ENCODE assay signal across 13 cellular contexts in the genomic region with DNA sequence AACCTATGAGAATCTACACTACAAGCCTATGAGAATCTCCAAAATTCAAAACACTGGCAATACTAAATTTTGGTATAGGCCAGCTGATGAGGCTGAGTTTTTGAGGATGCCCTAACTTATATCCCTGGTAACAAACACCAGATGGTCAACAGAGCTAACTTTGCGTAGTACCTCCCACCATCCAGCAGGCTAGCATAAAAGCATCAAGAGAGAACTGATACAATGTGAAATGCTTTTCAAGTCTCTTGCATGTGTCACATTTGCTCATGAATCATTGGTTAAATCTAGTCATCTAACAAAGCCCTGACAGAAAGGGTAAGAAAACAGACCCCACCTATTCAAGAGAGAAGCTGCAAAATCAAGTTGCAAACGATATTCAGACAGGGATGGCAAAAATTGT.
A peak's percentile ranks its signal among the peaks of the same experiment; 100 is the strongest.
DNase-seq lines count a peak whose midpoint lies in the region; ATAC-seq, FAIRE-seq and TF ChIP-seq lines count a peak whose summit lies in the region.
"Had no signal": no experiment of that assay in that cellular context is flagged by ENCODE, and none has a peak within 500 bp of the region (broad histone marks: within the 10 kb centered on the region; RNA-seq: fewer than 3 reads in every experiment).

No MANE protein-coding gene starts in this region.

- H3K27me3 Mint-ChIP-seq in type B pancreatic cell (no peaks in the 10 kb centered on the region), Calu3 (ENCODE audit: unreplicated experiment) (no peaks in the 10 kb centered on the region)
- H3K27me3 Mint-ChIP-seq: activated CD8-positive, alpha-beta T cell treated with anti-CD3 and anti-CD28 coated beads for 36 hours; naive thymus-derived CD8-positive, alpha-beta T cell had no signal

- H3K9me3 Mint-ChIP-seq in type B pancreatic cell (no peaks in the 10 kb centered on the region), Calu3 (ENCODE audit: low read depth, unreplicated experiment) (peaks cover 3% of the 10 kb centered on the region)

- no peak overlapping the region for H3K4me3 ChIP-seq in SK-N-SH (ENCODE audit: low read depth in 2 of 2, low read length in 1 of 2)
- no peak overlapping the region for H3K4me3 ChIP-seq in epithelial cell of esophagus (ENCODE audit: low read length)
- H3K4me3 ChIP-seq in mucosa of descending colon: no peak overlapping the region
- H3K4me3 ChIP-seq: uterus had no signal

- H3K4me1 ChIP-seq in SK-N-SH (ENCODE audit: control insufficient read depth in 1 of 2, insufficient read depth in 2 of 2, low read depth in 1 of 2, low read length in 1 of 2) (no peaks in the 10 kb centered on the region), mucosa of descending colon (ENCODE audit: low read depth) (no peaks in the 10 kb centered on the region)
- H3K4me1 ChIP-seq: uterus had no signal

- WGBS in SK-N-SH (ENCODE audit: low lambda C conversion rate): 3% methylated on average over 2 of the region's 2 CpGs

- no peaks in the 10 kb centered on the region for H4K20me1 ChIP-seq in SK-N-SH (ENCODE audit: insufficient read depth)

- H3K36me3 Mint-ChIP-seq in type B pancreatic cell (no peaks in the 10 kb centered on the region), Calu3 (ENCODE audit: insufficient read depth, unreplicated experiment) (no peaks in the 10 kb centered on the region)
- H3K36me3 Mint-ChIP-seq: naive thymus-derived CD8-positive, alpha-beta T cell had no signal

- no peak overlapping the region for H3K4me2 ChIP-seq in SK-N-SH

- peak; percentile 1 for DNase-seq in SK-N-SH
- DNase-seq in RCC 7860 (ENCODE audit: low spot score): peak; percentile 49
- DNase-seq in epithelial cell of esophagus (ENCODE audit: low read depth): peak; percentile 41
- no peak for DNase-seq in type B pancreatic cell (ENCODE audit: extremely low spot score, unreplicated experiment)
- no peak for DNase-seq in mucosa of descending colon
- DNase-seq in GM19238 (ENCODE audit: insufficient read length, low spot score): no peak
- no peak for DNase-seq in Calu3
- DNase-seq: activated CD8-positive, alpha-beta T cell treated with anti-CD3 and anti-CD28 coated beads for 36 hours; activated naive CD4-positive, alpha-beta T cell treated with Interleukin-2 at 50 U/mL for 16 hours; naive thymus-derived CD8-positive, alpha-beta T cell; NCI-H1048; uterus had no signal

- H3K36me3 ChIP-seq in SK-N-SH (replicated peaks in 1 of 2; ENCODE audit: control insufficient read depth in 1 of 2, insufficient read depth in 2 of 2, low read length in 1 of 2) (no peaks in the 10 kb centered on the region), mucosa of descending colon (ENCODE audit: low read depth) (no peaks in the 10 kb centered on the region)
- H3K36me3 ChIP-seq: uterus had no signal

- no peak overlapping the region for H3K27ac ChIP-seq in SK-N-SH (ENCODE audit: low read depth in 2 of 2, low read length in 1 of 2)
- H3K27ac ChIP-seq: uterus had no signal

- H3K27me3 ChIP-seq in SK-N-SH (ENCODE audit: insufficient read depth): no peaks in the 10 kb centered on the region
- H3K27me3 ChIP-seq: uterus had no signal

- H2AFZ ChIP-seq in SK-N-SH (ENCODE audit: low read depth): no peak overlapping the region

- no peak overlapping the region for H3K9ac ChIP-seq in SK-N-SH

- no peak for ATAC-seq in SK-N-SH treated with all-trans-retinoic acid at 6 μM for 48 hours
- ATAC-seq in mucosa of descending colon: no peak
- ATAC-seq: activated CD8-positive, alpha-beta T cell treated with anti-CD3 and anti-CD28 coated beads for 36 hours; naive thymus-derived CD8-positive, alpha-beta T cell had no signal

- H3K79me2 ChIP-seq in SK-N-SH (ENCODE audit: insufficient read depth): no peaks in the 10 kb centered on the region

- TF ChIP-seq RAD21 in SK-N-SH (IDR thresholded peaks at IDR 0.05; ENCODE audit: low read length): no peak

- H3K9me3 ChIP-seq in SK-N-SH (no peaks in the 10 kb centered on the region), mucosa of descending colon (peaks cover 26% of the 10 kb centered on the region)
- H3K9me3 ChIP-seq: uterus had no signal

- no peaks in the 10 kb centered on the region for H3F3A ChIP-seq in SK-N-SH (replicated peaks; ENCODE audit: insufficient read depth)

- no peak overlapping the region for H3K27ac Mint-ChIP-seq in type B pancreatic cell
- no peak overlapping the region for H3K27ac Mint-ChIP-seq in Calu3 (ENCODE audit: unreplicated experiment)
- H3K27ac Mint-ChIP-seq: activated CD8-positive, alpha-beta T cell treated with anti-CD3 and anti-CD28 coated beads for 36 hours; naive thymus-derived CD8-positive, alpha-beta T cell had no signal

- CTCF ChIA-PET in SK-N-SH (lab: Yijun Ruan, JAX) (no interaction called here), Calu3 (lab: Charles Lee) (no interaction called here)

- TF ChIP-seq EP300 in SK-N-SH (IDR thresholded peaks at IDR 0.05; ENCODE audit: borderline replicate concordance in 1 of 2, low read depth in 1 of 2, low read length in 1 of 2): no peak

- TF ChIP-seq CTCF in SK-N-SH (IDR thresholded peaks at IDR 0.05) (peak; percentile 11; the same call in 1 of the 2 replicates), epithelial cell of esophagus (IDR thresholded peaks at IDR 0.05; ENCODE audit: insufficient read depth, low read depth, low read length, missing control alignments) (peak; percentile 34), type B pancreatic cell (conservative IDR thresholded peaks at IDR 0.05) (peak; percentile 58), mucosa of descending colon (IDR thresholded peaks at IDR 0.05) (no peak), Calu3 (IDR thresholded peaks at IDR 0.05; ENCODE audit: unreplicated experiment) (no peak)

- H3K4me3 Mint-ChIP-seq in type B pancreatic cell: no peak overlapping the region
- H3K4me3 Mint-ChIP-seq in Calu3 (ENCODE audit: low read depth, unreplicated experiment): no peak overlapping the region
- H3K4me3 Mint-ChIP-seq: activated CD8-positive, alpha-beta T cell treated with anti-CD3 and anti-CD28 coated beads for 36 hours; naive thymus-derived CD8-positive, alpha-beta T cell had no signal

- no peak for FAIRE-seq in RCC 7860 (lab: Jason Lieb, UNC)

- POLR2A ChIA-PET in SK-N-SH (lab: Yijun Ruan, JAX): no interaction called here

- H3K9me2 ChIP-seq in SK-N-SH: no peaks in the 10 kb centered on the region

- H3K4me1 Mint-ChIP-seq in type B pancreatic cell (ENCODE audit: unreplicated experiment) (no peaks in the 10 kb centered on the region), Calu3 (ENCODE audit: low read depth, unreplicated experiment) (no peaks in the 10 kb centered on the region)
- H3K4me1 Mint-ChIP-seq: naive thymus-derived CD8-positive, alpha-beta T cell had no signal

- intact Hi-C loops in mucosa of descending colon (cut with DNase I, micrococcal nuclease): no loop called here
- intact Hi-C loops in Calu3 (cut with micrococcal nuclease; ENCODE audit: unreplicated experiment): no loop called here

- BruUV-seq in Calu3 (replicated peaks; lab: Mats Ljungman, UMichigan): no TSS peak

TF ChIP-seq in SK-N-SH, 30 proteins besides CTCF, POLR2A, EP300 and RAD21:
- TF ChIP-seq TEAD4 (IDR thresholded peaks at IDR 0.05; ENCODE audit: borderline replicate concordance, insufficient read depth): no peak
- no peak for TF ChIP-seq IRF3 (IDR thresholded peaks at IDR 0.05; ENCODE audit: low read depth, low read length)
- TF ChIP-seq RFX5 (IDR thresholded peaks at IDR 0.05; ENCODE audit: low read length): no peak

TF ChIP-seq in SK-N-SH treated with all-trans-retinoic acid at 6 μM for 48 hours, 23 proteins besides CTCF, POLR2A, EP300 and RAD21:
- TF ChIP-seq OSR1 (CRISPR knock-in tag; IDR thresholded peaks at IDR 0.05) (no peak), ZNF565 (CRISPR knock-in tag; conservative IDR thresholded peaks at IDR 0.05; ENCODE audit: low read depth) (no peak), SNAI2 (CRISPR knock-in tag; IDR thresholded peaks at IDR 0.05) (no peak), CREB5 (CRISPR knock-in tag; IDR thresholded peaks at IDR 0.05; ENCODE audit: low read depth) (no peak)

Comparison
In these comparisons a context has a peak if more than half of its experiments do, and no peak if none do; other contexts are left out.
1. DNase-seq: peak in SK-N-SH (single experiment), RCC 7860 (single experiment) and epithelial cell of esophagus (single experiment); none in type B pancreatic cell (single experiment), mucosa of descending colon (0 of 3), GM19238 (single experiment) and Calu3 (single experiment).
2. CTCF ChIP-seq: peak in SK-N-SH (single experiment), epithelial cell of esophagus (single experiment) and type B pancreatic cell (single experiment); none in mucosa of descending colon (single experiment) and Calu3 (single experiment).